11 cellular contexts compared by ENCODE assay signal in genomic region chr5:86880344-86880743, GRCh38.
DNase-seq lines count a peak whose midpoint lies in the region; ATAC-seq, FAIRE-seq and TF ChIP-seq lines count a peak whose summit lies in the region.
"Had no signal": no experiment of that assay in that cellular context is flagged by ENCODE, and none has a peak within 500 bp of the region (broad histone marks: within the 10 kb centered on the region; RNA-seq: fewer than 3 reads in every experiment).

No MANE protein-coding gene starts in this region.

- H2AFZ ChIP-seq in HCT116 (ENCODE audit: low read depth, low read length, poor library complexity, severe bottlenecking) = peak overlapping the region; percentile 67
- no peak overlapping the region for H2AFZ ChIP-seq in hepatocyte

- intact Hi-C loops in HCT116 (cut with micrococcal nuclease) = loop anchor here (1.0 kb wide), 1 partner anchor 88 kb away; no protein-coding TSS in a partner anchor
- intact Hi-C loops in mucosa of descending colon (cut with DNase I, micrococcal nuclease) = no loop called here

- H3K27me3 ChIP-seq in HCT116 (ENCODE audit: insufficient read depth, low read length) = no peaks in the 10 kb centered on the region
- H3K27me3 ChIP-seq in Peyer's patch = no peaks in the 10 kb centered on the region
- H3K27me3 ChIP-seq in hepatocyte = no peaks in the 10 kb centered on the region

- RAD21 ChIA-PET in HCT116 (lab: Charles Lee; ENCODE audit: low non-redundant PET in 1 of 2, low total read pairs in 2 of 2, uncharacterized antibody in 2 of 2, unreplicated experiment in 2 of 2) = interaction anchor here in 1 of 2 experiments (1.2 kb wide), 1 partner anchor 88 kb away, joined by 7 read pairs; no protein-coding TSS in a partner anchor

- H3K4me3 ChIP-seq in HCT116 (replicated peaks in 1 of 2; ENCODE audit: low read depth in 1 of 2, low read length in 2 of 2) (no peak overlapping the region), Peyer's patch (no peak overlapping the region), hepatocyte (no peak overlapping the region), mucosa of descending colon (no peak overlapping the region)
- H3K4me3 ChIP-seq: K562 had no signal

- H3K9me2 ChIP-seq in HCT116 (ENCODE audit: insufficient read depth) = no peaks in the 10 kb centered on the region
- H3K9me2 ChIP-seq in hepatocyte (replicated peaks; ENCODE audit: insufficient read depth) = no peaks in the 10 kb centered on the region

- H3K4me2 ChIP-seq in HCT116 (ENCODE audit: low read length) (no peak overlapping the region), hepatocyte (no peak overlapping the region)

- no TSS peak for BruUV-seq in HCT116 (replicated peaks; lab: Mats Ljungman, UMichigan)

- 47% methylated on average over 4 of the region's 4 CpGs for WGBS in hepatocyte (ENCODE audit: low lambda C conversion rate, missing lambda C conversion rate)

- H3K27ac ChIP-seq in HCT116 (ENCODE audit: low read depth, low read length) (no peak overlapping the region), Peyer's patch (no peak overlapping the region), hepatocyte (no peak overlapping the region)

- no peak overlapping the region for H3K9ac ChIP-seq in HCT116 (ENCODE audit: low read length)

- POLR2A ChIA-PET in HCT116 (lab: Charles Lee) = no interaction called here

- TF ChIP-seq CTCF in HCT116 (IDR thresholded peaks at IDR 0.05 in 2 of 3, conservative IDR thresholded peaks at IDR 0.05 in 1 of 3; ENCODE audit: borderline replicate concordance in 1 of 3, insufficient read depth in 1 of 3, low read depth in 2 of 3, low read length in 2 of 3) (no peak), Peyer's patch (IDR thresholded peaks at IDR 0.05) (no peak), hepatocyte (IDR thresholded peaks at IDR 0.05; ENCODE audit: poor library complexity) (no peak), mucosa of descending colon (IDR thresholded peaks at IDR 0.05) (no peak)

- H3K9me3 ChIP-seq in HCT116 (ENCODE audit: control insufficient read depth in 1 of 2, insufficient read depth in 1 of 2, low read depth in 1 of 2, low read length in 2 of 2) (no peaks in the 10 kb centered on the region), Peyer's patch (no peaks in the 10 kb centered on the region), hepatocyte (ENCODE audit: low read depth) (no peaks in the 10 kb centered on the region), mucosa of descending colon (no peaks in the 10 kb centered on the region)

- FAIRE-seq in GM12892 (lab: Jason Lieb, UNC) = no peak
- FAIRE-seq: HTR-8/SVneo, K562 had no signal

- CTCF ChIA-PET in HCT116 (lab: Charles Lee) = interaction anchor here (0.8 to 4.6 kb wide), 16 partner anchors 8 to 515 kb away, joined by 3 to 56 read pairs (median 4); no protein-coding TSS in a partner anchor

- TF ChIP-seq POLR2A in HCT116 (IDR thresholded peaks at IDR 0.05; ENCODE audit: borderline replicate concordance, extremely low read depth, insufficient read depth, insufficient read length) (no peak), GM12892 (IDR thresholded peaks at IDR 0.05; ENCODE audit: low read depth, low read length) (no peak), Peyer's patch (IDR thresholded peaks at IDR 0.05) (no peak)

- H3K36me3 ChIP-seq in HCT116 (ENCODE audit: control insufficient read depth in 1 of 2, insufficient read depth in 2 of 2, low read length in 2 of 2) (no peaks in the 10 kb centered on the region), Peyer's patch (no peaks in the 10 kb centered on the region), hepatocyte (replicated peaks; ENCODE audit: insufficient read depth, low read depth) (no peaks in the 10 kb centered on the region), mucosa of descending colon (ENCODE audit: low read depth) (no peaks in the 10 kb centered on the region)

- DNase-seq in HCT116 (ENCODE audit: low read depth, low spot score) (no peak), NCI-H524 treated with DMSO at 0.1 percent for 48 hours (lab: John Stamatoyannopoulos, UW) (peak; percentile 15), islet precursor cell (peak; percentile 69), GM12892 (ENCODE audit: insufficient read length) (no peak), Peyer's patch (no peak), hepatocyte (ENCODE audit: low spot score) (no peak), mucosa of descending colon (no peak)
- DNase-seq: T-helper 17 cell had no signal

- ATAC-seq in GM18502 (IDR thresholded peaks at IDR 0.05; ENCODE audit: poor library complexity, unreplicated experiment) (peak; percentile 6), HCT116 (no peak), mucosa of descending colon (no peak)

- H4K20me1 ChIP-seq in HCT116 (ENCODE audit: insufficient read depth) = no peaks in the 10 kb centered on the region
- no peaks in the 10 kb centered on the region for H4K20me1 ChIP-seq in hepatocyte (ENCODE audit: insufficient read depth, poor library complexity, severe bottlenecking)

- TF ChIP-seq RAD21 in HCT116 (IDR thresholded peaks at IDR 0.05; ENCODE audit: low read depth) = no peak

- H3K79me2 ChIP-seq in HCT116 (ENCODE audit: insufficient read depth, low read length) (no peaks in the 10 kb centered on the region), hepatocyte (no peaks in the 10 kb centered on the region)

- H3K4me1 ChIP-seq in HCT116 (ENCODE audit: control insufficient read depth in 1 of 2, insufficient read depth in 2 of 2, low read length in 2 of 2) = no peaks in the 10 kb centered on the region
- no peaks in the 10 kb centered on the region for H3K4me1 ChIP-seq in Peyer's patch
- H3K4me1 ChIP-seq in hepatocyte (ENCODE audit: insufficient read depth) = no peaks in the 10 kb centered on the region
- no peaks in the 10 kb centered on the region for H3K4me1 ChIP-seq in mucosa of descending colon (ENCODE audit: low read depth)

TF ChIP-seq in HCT116, 20 proteins besides CTCF, POLR2A, EP300 and RAD21:
- TF ChIP-seq EGR1 (IDR thresholded peaks at IDR 0.05; ENCODE audit: low read depth) = no peak
- no peak for TF ChIP-seq CBX3 (IDR thresholded peaks at IDR 0.05; ENCODE audit: low read depth)
- no peak for TF ChIP-seq JUND (IDR thresholded peaks at IDR 0.05)
- TF ChIP-seq FOSL1 (IDR thresholded peaks at IDR 0.05; ENCODE audit: low read depth) = no peak
- no peak for TF ChIP-seq SIN3A (IDR thresholded peaks at IDR 0.05; ENCODE audit: low read depth)
- no peak for TF ChIP-seq MAX (IDR thresholded peaks at IDR 0.05)
- no peak for TF ChIP-seq SRF (IDR thresholded peaks at IDR 0.05; ENCODE audit: low read depth)
- TF ChIP-seq EZH2 (IDR thresholded peaks at IDR 0.05) = no peak
- no peak for TF ChIP-seq REST (IDR thresholded peaks at IDR 0.05; ENCODE audit: low read depth)
- no peak for TF ChIP-seq YY1 (IDR thresholded peaks at IDR 0.05; ENCODE audit: extremely low read depth, insufficient replicate concordance, low read depth, low read length)

Comparison
In these comparisons a context has a peak if more than half of its experiments do, and no peak if none do; other contexts are left out.
1. DNase-seq: peak in NCI-H524 treated with DMSO at 0.1 percent for 48 hours (single experiment) and islet precursor cell (single experiment); none in HCT116 (single experiment), GM12892 (single experiment), Peyer's patch (0 of 3), hepatocyte (single experiment) and mucosa of descending colon (0 of 3).